Comparison of ENCODE assay signal across 19 cellular contexts in the genomic region with DNA sequence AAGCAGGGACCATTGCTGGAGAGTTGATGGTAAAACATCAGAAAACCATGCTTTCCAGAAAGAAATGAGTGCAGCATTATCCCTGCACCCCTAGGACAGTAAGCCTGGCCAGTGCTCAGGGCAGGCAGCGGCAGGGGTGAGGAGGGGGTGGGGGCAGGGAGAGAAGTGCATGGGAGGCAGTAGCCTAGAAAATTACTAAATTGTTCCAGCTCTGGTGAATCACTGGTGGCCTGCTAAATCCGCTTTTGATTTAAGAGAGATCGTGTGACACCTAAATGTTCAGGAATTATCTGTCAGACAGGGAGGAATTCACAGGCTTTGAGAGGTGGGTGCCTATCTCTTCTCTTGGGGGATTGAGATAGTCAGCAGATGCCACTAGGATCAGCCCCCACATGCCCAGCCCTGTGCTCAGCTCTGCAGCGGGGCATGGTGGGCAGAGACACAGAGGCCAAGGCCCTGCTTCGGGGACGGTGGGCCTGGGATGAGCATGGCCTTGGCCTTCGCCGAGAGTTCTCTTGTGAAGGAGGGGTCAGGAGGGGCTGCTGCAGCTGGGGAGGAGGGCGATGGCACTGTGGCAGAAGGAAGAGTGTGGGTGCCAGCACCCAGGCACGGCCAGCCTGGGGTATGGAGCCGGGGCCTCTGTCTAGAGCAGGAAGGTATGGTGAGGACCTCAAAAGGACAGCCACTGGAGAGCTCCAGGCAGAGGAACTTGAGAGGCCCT. TPM values are rescaled to one million over a fixed set of nuclear protein-coding genes. Genes with fewer than 3 reads are reported as not detected.
DNase-seq lines count a peak whose midpoint lies in the region; ATAC-seq, FAIRE-seq and TF ChIP-seq lines count a peak whose summit lies in the region.
"Had no signal": no experiment of that assay in that cellular context is flagged by ENCODE, and none has a peak within 500 bp of the region (broad histone marks: within the 10 kb centered on the region; RNA-seq: fewer than 3 reads in every experiment).

No MANE protein-coding gene starts in this region.

- H3K9me3 ChIP-seq in breast epithelium (no peaks in the 10 kb centered on the region), muscle layer of duodenum (ENCODE audit: control insufficient read depth in 1 of 2, low read length in 2 of 2) (no peaks in the 10 kb centered on the region)
- H3K9me3 ChIP-seq: stomach had no signal

- H3K27me3 ChIP-seq in breast epithelium (no peaks in the 10 kb centered on the region), muscle layer of duodenum (ENCODE audit: low read depth, low read length) (no peaks in the 10 kb centered on the region)

- H3K4me1 ChIP-seq in breast epithelium (peaks cover 7 to 8% of the 10 kb centered on the region in 2 donors), muscle layer of duodenum (ENCODE audit: control insufficient read depth in 1 of 2, insufficient read depth in 2 of 2, low read length in 2 of 2) (peaks cover 13 to 40% of the 10 kb centered on the region in 2 donors)

- intact Hi-C loops in breast epithelium (cut with DNase I; ENCODE audit: low total_unique reads) = no loop called here

- no peak for TF ChIP-seq CTCF in breast epithelium (IDR thresholded peaks at IDR 0.05)

- no peak for ATAC-seq in GM18867 (IDR thresholded peaks at IDR 0.05; ENCODE audit: unreplicated experiment)
- ATAC-seq: activated T-cell treated with anti-CD3 and anti-CD28 coated beads, Interleukin-2, amount 50 U/mL, for 4 hours had no signal

- no peak for TF ChIP-seq POLR2A in breast epithelium (IDR thresholded peaks at IDR 0.05)

- H3K27ac ChIP-seq in breast epithelium = peak overlapping the region; percentile 4 to 14
- peak overlapping the region; percentile 45 for H3K27ac ChIP-seq in muscle layer of duodenum (ENCODE audit: low read length)
- H3K27ac ChIP-seq: 22Rv1 had no signal

- H3K4me3 ChIP-seq in breast epithelium (no peak overlapping the region), muscle layer of duodenum (ENCODE audit: low read depth in 1 of 2, low read length in 2 of 2) (no peak overlapping the region)
- H3K4me3 ChIP-seq: stomach had no signal

- DNase-seq in DMS 273 (lab: John Stamatoyannopoulos, UW; ENCODE audit: unreplicated experiment) (peak; percentile 30), DMS 273 treated with DMSO at 0.1 percent for 48 hours (lab: John Stamatoyannopoulos, UW) (no peak), breast epithelium (ENCODE audit: low spot score in 2 of 2) (no peak), urothelium cell line (ENCODE audit: low spot score) (peak; percentile 50), NCI-H2081 (lab: John Stamatoyannopoulos, UW) (no peak), NCI-H146 treated with DMSO at 0.1 percent for 48 hours (lab: John Stamatoyannopoulos, UW; ENCODE audit: unreplicated experiment) (no peak)
- DNase-seq: activated CD4-positive, alpha-beta T cell treated with anti-CD3 and anti-CD28 coated beads for 48 hours; activated T-cell treated with anti-CD3 and anti-CD28 coated beads, Interleukin-2, amount 50 U/mL, for 4 hours; COR-L47; hippocampal formation; Karpas-422; NCI-H2029 treated with DMSO at 0.1 percent for 48 hours; stomach; SW 1271 had no signal

- H3K36me3 ChIP-seq in breast epithelium = no peaks in the 10 kb centered on the region
- no peaks in the 10 kb centered on the region for H3K36me3 ChIP-seq in muscle layer of duodenum (ENCODE audit: control insufficient read depth in 1 of 2, insufficient read depth in 2 of 2, low read length in 2 of 2)
- H3K36me3 ChIP-seq: stomach had no signal

- no peak for FAIRE-seq in urothelium cell line (lab: Jason Lieb, UNC)

RNA-seq across cellular contexts. Expression of a gene that starts 5.0 kb away (rescaled TPM):
- total RNA-seq in breast epithelium = 100 to 1,000 TPM; 132 to 213 (median 177) TPM

RNA-seq across cellular contexts. Expression of a gene that starts 57.1 kb away (rescaled TPM):
- total RNA-seq in breast epithelium = not detected
- total RNA-seq: activated T-cell treated with anti-CD3 and anti-CD28 coated beads, Interleukin-2, amount 50 U/mL, for 4 hours; mesothelial cell of epicardium; pulmonary artery endothelial cell; stomach had no signal

Comparison
In these comparisons a context has a peak if more than half of its experiments do, and no peak if none do; other contexts are left out.
1. DNase-seq: peak in DMS 273 (single experiment) and urothelium cell line (single experiment); none in DMS 273 treated with DMSO at 0.1 percent for 48 hours (single experiment), breast epithelium (0 of 2), NCI-H2081 (0 of 2) and NCI-H146 treated with DMSO at 0.1 percent for 48 hours (single experiment).